15 cellular contexts compared by ENCODE assay signal in genomic region chr19:14559916-14560775, GRCh38. TPM values are rescaled to one million over a fixed set of nuclear protein-coding genes. Genes with fewer than 3 reads are reported as not detected.
DNase-seq lines count a peak whose midpoint lies in the region; ATAC-seq and TF ChIP-seq lines count a peak whose summit lies in the region.
"Had no signal": no experiment of that assay in that cellular context is flagged by ENCODE, and none has a peak within 500 bp of the region (broad histone marks: within the 10 kb centered on the region; RNA-seq: fewer than 3 reads in every experiment).

No MANE protein-coding gene starts in this region.

- CTCF ChIA-PET in activated CD4-positive, alpha-beta memory T cell treated with anti-CD3 and anti-CD28 coated beads for 36 hours (lab: Charles Lee): interaction anchor here (1.4 kb wide), 1 partner anchor 126 kb away, joined by 5 read pairs; no protein-coding TSS in a partner anchor
- CTCF ChIA-PET in activated CD4-positive, alpha-beta memory T cell treated with anti-CD3 and anti-CD28 coated beads, Interleukin-2, amount 10 ng/mL, durations not matched to agents 7 days and 5 days (lab: Charles Lee): interaction anchor here (0.5 to 0.9 kb wide), 2 partner anchors 9 to 567 kb away, joined by 3 to 4 read pairs; no protein-coding TSS in a partner anchor
- CTCF ChIA-PET in mammary epithelial cell (lab: Charles Lee; ENCODE audit: low non-redundant PET): interaction anchor here (0.6 kb wide), 1 partner anchor 126 kb away, joined by 5 read pairs; no protein-coding TSS in a partner anchor

- intact Hi-C loops in activated CD4-positive, alpha-beta memory T cell treated with anti-CD3 and anti-CD28 coated beads for 36 hours (cut with micrococcal nuclease): no loop called here
- intact Hi-C loops in mammary epithelial cell (cut with micrococcal nuclease): loop anchor here (5.0 kb wide), 1 partner anchor 423 kb away; the partner anchor contains the start of gene ASF1B
- intact Hi-C loops in sciatic nerve (cut with DNase I): no loop called here

- H3K27ac ChIP-seq in mammary epithelial cell (ENCODE audit: insufficient read depth, low read depth, low read length) (peak overlapping the region; percentile 49), temporal lobe (ENCODE audit: low read depth, low read length) (peak overlapping the region; percentile 95)
- H3K27ac ChIP-seq: Peyer's patch had no signal

- no peaks in the 10 kb centered on the region for H3K9me3 ChIP-seq in mammary epithelial cell (replicated peaks; ENCODE audit: insufficient read depth, low read length)
- H3K9me3 ChIP-seq: A549, Peyer's patch had no signal

- peak overlapping the region; percentile 1 for H3K9ac ChIP-seq in mammary epithelial cell (ENCODE audit: insufficient read depth, low read length)

- H3K4me3 Mint-ChIP-seq in activated CD4-positive, alpha-beta memory T cell treated with anti-CD3 and anti-CD28 coated beads for 36 hours: no peak overlapping the region
- H3K4me3 Mint-ChIP-seq in activated CD4-positive, alpha-beta memory T cell treated with anti-CD3 and anti-CD28 coated beads, Interleukin-2, amount 10 ng/mL, durations not matched to agents 7 days and 5 days: no peak overlapping the region

- H4K20me1 ChIP-seq in mammary epithelial cell (ENCODE audit: insufficient read depth, low read length): no peaks in the 10 kb centered on the region

- H3K27me3 ChIP-seq in mammary epithelial cell (ENCODE audit: insufficient read depth, low read length): no peaks in the 10 kb centered on the region
- H3K27me3 ChIP-seq: Peyer's patch had no signal

- BruUV-seq in mammary epithelial cell (replicated peaks; lab: Mats Ljungman, UMichigan): no TSS peak

- in situ Hi-C loops in mammary epithelial cell (cut with MboI; ENCODE audit: low sequenced_read_pairs in 2 of 2): no loop called here

- H3K4me1 ChIP-seq in mammary epithelial cell (ENCODE audit: insufficient read depth, low read length): peaks cover 71% of the 10 kb centered on the region
- H3K4me1 ChIP-seq: A549 had no signal

- H3K36me3 ChIP-seq in mammary epithelial cell (ENCODE audit: insufficient read depth, low read length): no peaks in the 10 kb centered on the region

- H3K4me3 ChIP-seq in mammary epithelial cell (replicated peaks in 1 of 3; ENCODE audit: insufficient read depth in 1 of 3, low read depth in 2 of 3, low read length in 3 of 3): no peak overlapping the region
- H3K4me3 ChIP-seq: A549, lung, Peyer's patch had no signal

- POLR2A ChIA-PET in activated CD4-positive, alpha-beta memory T cell treated with anti-CD3 and anti-CD28 coated beads for 36 hours (lab: Charles Lee): no interaction called here
- POLR2A ChIA-PET in activated CD4-positive, alpha-beta memory T cell treated with anti-CD3 and anti-CD28 coated beads, Interleukin-2, amount 10 ng/mL, durations not matched to agents 7 days and 5 days (lab: Charles Lee): interaction anchor here (1.0 kb wide), 1 partner anchor 37 kb away, joined by 3 read pairs; no protein-coding TSS in a partner anchor

- H2AFZ ChIP-seq in mammary epithelial cell (ENCODE audit: low read depth, low read length): peak overlapping the region; percentile 54

- H3K27ac Mint-ChIP-seq in activated CD4-positive, alpha-beta memory T cell treated with anti-CD3 and anti-CD28 coated beads for 36 hours: peak overlapping the region; percentile 54
- H3K27ac Mint-ChIP-seq in activated CD4-positive, alpha-beta memory T cell treated with anti-CD3 and anti-CD28 coated beads, Interleukin-2, amount 10 ng/mL, durations not matched to agents 7 days and 5 days: no peak overlapping the region

- 40% methylated on average over 18 of the region's 28 CpGs for WGBS in mammary epithelial cell (ENCODE audit: low coverage, missing lambda C conversion rate)

- H3K27me3 Mint-ChIP-seq in activated CD4-positive, alpha-beta memory T cell treated with anti-CD3 and anti-CD28 coated beads for 36 hours: no peaks in the 10 kb centered on the region
- no peaks in the 10 kb centered on the region for H3K27me3 Mint-ChIP-seq in activated CD4-positive, alpha-beta memory T cell treated with anti-CD3 and anti-CD28 coated beads, Interleukin-2, amount 10 ng/mL, durations not matched to agents 7 days and 5 days

- H3K4me2 ChIP-seq in mammary epithelial cell (ENCODE audit: insufficient read depth, low read depth, low read length): peak overlapping the region; percentile 92
- H3K4me2 ChIP-seq: A549 had no signal

- H3K36me3 Mint-ChIP-seq in activated CD4-positive, alpha-beta memory T cell treated with anti-CD3 and anti-CD28 coated beads for 36 hours: peaks cover 6% of the 10 kb centered on the region
- peaks cover 8% of the 10 kb centered on the region for H3K36me3 Mint-ChIP-seq in activated CD4-positive, alpha-beta memory T cell treated with anti-CD3 and anti-CD28 coated beads, Interleukin-2, amount 10 ng/mL, durations not matched to agents 7 days and 5 days (ENCODE audit: low read depth)

- no peak for DNase-seq in activated CD4-positive, alpha-beta memory T cell treated with anti-CD3 and anti-CD28 coated beads for 36 hours
- no peak for DNase-seq in activated CD4-positive, alpha-beta memory T cell treated with anti-CD3 and anti-CD28 coated beads, Interleukin-2, amount 10 ng/mL, durations not matched to agents 7 days and 5 days
- DNase-seq in mammary epithelial cell (no peak), left lobe of liver (ENCODE audit: low spot score) (no peak), DMS 273 treated with DMSO at 0.1 percent for 48 hours (lab: John Stamatoyannopoulos, UW) (no peak), sciatic nerve (ENCODE audit: low spot score) (no peak)
- DNase-seq: activated CD4-positive, alpha-beta T cell treated with anti-CD3 and anti-CD28 coated beads for 4 hours; anterior cingulate cortex; EL; NCI-H2029; Peyer's patch had no signal

- dilution Hi-C loops in mammary epithelial cell (cut with HindIII; ENCODE audit: low sequenced_read_pairs): no loop called here

- H3K4me1 Mint-ChIP-seq in activated CD4-positive, alpha-beta memory T cell treated with anti-CD3 and anti-CD28 coated beads for 36 hours (ENCODE audit: low read depth): peaks cover 30% of the 10 kb centered on the region
- peaks cover 22% of the 10 kb centered on the region for H3K4me1 Mint-ChIP-seq in activated CD4-positive, alpha-beta memory T cell treated with anti-CD3 and anti-CD28 coated beads, Interleukin-2, amount 10 ng/mL, durations not matched to agents 7 days and 5 days

- no peaks in the 10 kb centered on the region for H3K9me3 Mint-ChIP-seq in activated CD4-positive, alpha-beta memory T cell treated with anti-CD3 and anti-CD28 coated beads for 36 hours
- H3K9me3 Mint-ChIP-seq in activated CD4-positive, alpha-beta memory T cell treated with anti-CD3 and anti-CD28 coated beads, Interleukin-2, amount 10 ng/mL, durations not matched to agents 7 days and 5 days: no peaks in the 10 kb centered on the region

- no peak for TF ChIP-seq CTCF in mammary epithelial cell (conservative IDR thresholded peaks at IDR 0.05 in 1 of 2, IDR thresholded peaks at IDR 0.05 in 1 of 2; ENCODE audit: extremely low read depth in 1 of 2, insufficient read depth in 1 of 2, low read depth in 1 of 2, low read length in 2 of 2)

- ATAC-seq in left lobe of liver (peak; percentile 24), sciatic nerve (no peak), HG02610 (IDR thresholded peaks at IDR 0.05; ENCODE audit: unreplicated experiment) (no peak)
- ATAC-seq: A549 had no signal

- H3K79me2 ChIP-seq in mammary epithelial cell (ENCODE audit: insufficient read depth, low read length): peaks cover 64% of the 10 kb centered on the region

RNA-seq across cellular contexts. Expression of gene NDUFB7, which starts 11.7 kb away (rescaled TPM):
- total RNA-seq in activated CD4-positive, alpha-beta memory T cell treated with anti-CD3 and anti-CD28 coated beads for 36 hours: 100 to 1,000 TPM; 118 to 130 TPM
- total RNA-seq in activated CD4-positive, alpha-beta memory T cell treated with anti-CD3 and anti-CD28 coated beads, Interleukin-2, amount 10 ng/mL, durations not matched to agents 7 days and 5 days: 10 to 100 TPM; 91.6 to 93.0 TPM
- total RNA-seq in mammary epithelial cell: 100 to 1,000 TPM; 142 to 177 TPM
- polyA plus RNA-seq in mammary epithelial cell: 246 TPM
- polyA minus RNA-seq in mammary epithelial cell: 15.7 TPM
- 134 TPM for total RNA-seq in left lobe of liver
- 101 TPM for total RNA-seq in temporal lobe
- total RNA-seq in sciatic nerve: 130 TPM

RNA-seq across cellular contexts. Expression of gene CLEC17A, which starts 22.7 kb away (rescaled TPM):
- under 1 TPM; 0.33 to 0.85 TPM for total RNA-seq in activated CD4-positive, alpha-beta memory T cell treated with anti-CD3 and anti-CD28 coated beads for 36 hours
- total RNA-seq in activated CD4-positive, alpha-beta memory T cell treated with anti-CD3 and anti-CD28 coated beads, Interleukin-2, amount 10 ng/mL, durations not matched to agents 7 days and 5 days: not detected
- not detected for total RNA-seq in mammary epithelial cell
- polyA plus RNA-seq in mammary epithelial cell: 0.08 TPM
- polyA minus RNA-seq in mammary epithelial cell: not detected
- not detected for total RNA-seq in left lobe of liver
- not detected for total RNA-seq in temporal lobe
- total RNA-seq in sciatic nerve: 0.76 TPM
- polyA plus RNA-seq: A549 had no signal

RNA-seq across cellular contexts. Expression of gene TECR, which starts 30.8 kb away (rescaled TPM):
- 100 to 1,000 TPM; 120 TPM for total RNA-seq in activated CD4-positive, alpha-beta memory T cell treated with anti-CD3 and anti-CD28 coated beads for 36 hours
- total RNA-seq in activated CD4-positive, alpha-beta memory T cell treated with anti-CD3 and anti-CD28 coated beads, Interleukin-2, amount 10 ng/mL, durations not matched to agents 7 days and 5 days: 100 to 1,000 TPM; 171 to 178 TPM
- total RNA-seq in mammary epithelial cell (100 to 1,000 TPM in 1 of 2 donors, 10 to 100 TPM in 1; 68.0 to 168 TPM), left lobe of liver (101 TPM), temporal lobe (12.0 TPM), sciatic nerve (101 TPM)
- polyA plus RNA-seq in mammary epithelial cell: 245 TPM
- polyA minus RNA-seq in mammary epithelial cell: 522 TPM

RNA-seq across cellular contexts. Expression of gene DNAJB1, which starts 41.9 kb away (rescaled TPM):
- 10 to 100 TPM; 71.2 to 76.5 TPM for total RNA-seq in activated CD4-positive, alpha-beta memory T cell treated with anti-CD3 and anti-CD28 coated beads for 36 hours
- total RNA-seq in activated CD4-positive, alpha-beta memory T cell treated with anti-CD3 and anti-CD28 coated beads, Interleukin-2, amount 10 ng/mL, durations not matched to agents 7 days and 5 days: 100 to 1,000 TPM; 108 to 114 TPM
- total RNA-seq in mammary epithelial cell: 100 to 1,000 TPM; 133 to 182 TPM
- 176 TPM for polyA plus RNA-seq in mammary epithelial cell
- 261 TPM for polyA minus RNA-seq in mammary epithelial cell
- total RNA-seq in left lobe of liver: 70.7 TPM
- total RNA-seq in temporal lobe: 29.3 TPM
- total RNA-seq in sciatic nerve: 86.0 TPM
